ENCODE assay signal across 6 cellular contexts in genomic region chr19:43595605-43595998, GRCh38. TPM values are rescaled to one million over a fixed set of nuclear protein-coding genes. Genes with fewer than 3 reads are reported as not detected.
DNase-seq lines count a peak whose midpoint lies in the region; ATAC-seq and TF ChIP-seq lines count a peak whose summit lies in the region.

No MANE protein-coding gene starts in this region.

- peak; percentile 0 for ATAC-seq in HG02981 (IDR thresholded peaks at IDR 0.05; ENCODE audit: unreplicated experiment)
- no peak for ATAC-seq in HG02884 (IDR thresholded peaks at IDR 0.05; ENCODE audit: unreplicated experiment)

- no peaks in the 10 kb centered on the region for H3K9me3 ChIP-seq in breast epithelium
- H3K9me3 ChIP-seq in neuron (ENCODE audit: low read length), result no peaks in the 10 kb centered on the region

- H3K4me1 ChIP-seq in ACC112 (ENCODE audit: control insufficient read depth, insufficient read depth, low read length, unreplicated experiment), result peaks cover 10% of the 10 kb centered on the region
- peaks cover 9 to 13% of the 10 kb centered on the region in 2 donors for H3K4me1 ChIP-seq in breast epithelium
- peaks cover 26% of the 10 kb centered on the region for H3K4me1 ChIP-seq in neuron (ENCODE audit: insufficient read depth, low read length)

- peaks cover 32% of the 10 kb centered on the region for H3K79me2 ChIP-seq in ACC112 (ENCODE audit: control insufficient read depth, insufficient read depth, low read length, unreplicated experiment)

- H2AFZ ChIP-seq in ACC112 (ENCODE audit: low read length, unreplicated experiment), result no peak overlapping the region
- no peak overlapping the region for H2AFZ ChIP-seq in neuron (ENCODE audit: low read depth, low read length)

- intact Hi-C loops in breast epithelium (cut with DNase I; ENCODE audit: low total_unique reads), result loop anchor here (10.0 kb wide), 1 partner anchor 61 kb away; the partner anchor contains the start of gene ZNF575

- H3K27ac ChIP-seq in ACC112 (ENCODE audit: low read depth, low read length) (peak overlapping the region; percentile 78), breast epithelium (peak overlapping the region; percentile 98)

- no peaks in the 10 kb centered on the region for H3K36me3 ChIP-seq in ACC112 (ENCODE audit: insufficient read depth, low read length)
- peaks cover 6% of the 10 kb centered on the region for H3K36me3 ChIP-seq in breast epithelium
- H3K36me3 ChIP-seq in neuron (ENCODE audit: insufficient read depth, low read length), result peaks cover 42% of the 10 kb centered on the region

- TF ChIP-seq POLR2A in breast epithelium (IDR thresholded peaks at IDR 0.05), result no peak

- TF ChIP-seq CTCF in breast epithelium (IDR thresholded peaks at IDR 0.05), result peak in 1 of 3 donors; percentile 9

- peak overlapping the region; percentile 90 for H3K4me3 ChIP-seq in ACC112 (ENCODE audit: low read depth, low read length)
- peak overlapping the region; percentile 66 to 75 (median 71) for H3K4me3 ChIP-seq in breast epithelium
- peak overlapping the region; percentile 82 for H3K4me3 ChIP-seq in neuron (ENCODE audit: low read length)

- H3K27me3 ChIP-seq in ACC112 (ENCODE audit: insufficient read depth, low read length) (no peaks in the 10 kb centered on the region), breast epithelium (no peaks in the 10 kb centered on the region), neuron (ENCODE audit: insufficient read depth, low read length) (no peaks in the 10 kb centered on the region)

- DNase-seq in breast epithelium (ENCODE audit: low spot score in 2 of 2), result peak in 1 of 2 donors; percentile 37
- no peak for DNase-seq in effector CD8-positive, alpha-beta T cell (lab: John Stamatoyannopoulos, UW)

RNA-seq across cellular contexts. Expression of gene IRGQ, which starts 0.3 kb away (rescaled TPM):
- total RNA-seq in breast epithelium, result 10 to 100 TPM; 14.9 to 17.4 (median 16.1) TPM

RNA-seq across cellular contexts. Expression of gene ZNF576, which starts 0.8 kb away (rescaled TPM):
- 10 to 100 TPM; 14.2 to 18.0 (median 14.8) TPM for total RNA-seq in breast epithelium

RNA-seq across cellular contexts. Expression of gene SRRM5, which starts 16.3 kb away (rescaled TPM):
- 1 to 10 TPM in 1 of 3 donors, under 1 TPM in 2; 0.32 to 1.6 (median 0.33) TPM for total RNA-seq in breast epithelium

RNA-seq across cellular contexts. Expression of gene PINLYP, which starts 20.0 kb away (rescaled TPM):
- total RNA-seq in breast epithelium, result 10 to 100 TPM in 1 of 3 donors, 1 to 10 TPM in 2; 4.5 to 12.5 (median 6.9) TPM

RNA-seq across cellular contexts. Expression of gene XRCC1, which starts 20.3 kb away (rescaled TPM):
- total RNA-seq in breast epithelium, result 10 to 100 TPM; 21.0 to 30.6 (median 29.0) TPM
